ENCODE assay signal across 8 cellular contexts in genomic region chr20:63520939-63521601, GRCh38. TPM values are rescaled to one million over a fixed set of nuclear protein-coding genes. Genes with fewer than 3 reads are reported as not detected.
DNase-seq lines count a peak whose midpoint lies in the region; ATAC-seq and TF ChIP-seq lines count a peak whose summit lies in the region.

No MANE protein-coding gene starts in this region.

- H3K4me3 ChIP-seq in lower leg skin (ENCODE audit: low read depth, poor library complexity, severe bottlenecking): peak overlapping the region; percentile 78

- DNase-seq in GM13976 (ENCODE audit: low spot score) (peak; percentile 90), NCI-H128 (lab: John Stamatoyannopoulos, UW; ENCODE audit: unreplicated experiment) (peak; percentile 67), ecto neural progenitor cell (ENCODE audit: low spot score) (peak; percentile 87), lower leg skin (ENCODE audit: low spot score in 2 of 2) (peak; percentile 74 to 95), OCI-M2 (lab: John Stamatoyannopoulos, UW; ENCODE audit: unreplicated experiment) (no peak)
- DNase-seq in activated CD4-positive, alpha-beta T cell treated with anti-CD3 and anti-CD28 coated beads, Interleukin-2, amount 50 U/mL, for 1 hour: peak; percentile 62
- peak; percentile 67 to 69 for DNase-seq in stimulated activated CD4-positive, alpha-beta T cell treated with anti-CD3 and anti-CD28 coated beads, Interleukin-4, amount 100 ng/mL, for 4 hours

- intact Hi-C loops in lower leg skin (cut with DNase I; ENCODE audit: low total_unique reads): no loop called here

- TF ChIP-seq POLR2A in lower leg skin (IDR thresholded peaks at IDR 0.05): no peak

- TF ChIP-seq CTCF in GM13976 (IDR thresholded peaks at IDR 0.05; ENCODE audit: borderline replicate concordance, control extremely low read depth, extremely low read depth, insufficient read depth, missing control alignments): peak; percentile 7
- TF ChIP-seq CTCF in lower leg skin (IDR thresholded peaks at IDR 0.05): no peak

- peak; percentile 31 for ATAC-seq in HG02588 (IDR thresholded peaks at IDR 0.05; ENCODE audit: unreplicated experiment)

- 1 to 2% methylated on average over 10 to 21 of the region's 67 CpGs for WGBS in lower leg skin, 2 donors

- in situ Hi-C loops in GM13976 (cut with MboI; ENCODE audit: low sequenced_read_pairs, unreplicated experiment): no loop called here

RNA-seq across cellular contexts. Expression of gene PPDPF, which starts 0.5 kb away (rescaled TPM):
- total RNA-seq in lower leg skin: 100 to 1,000 TPM; 122 to 426 (median 348) TPM

RNA-seq across cellular contexts. Expression of gene PTK6, which starts 16.1 kb away (rescaled TPM):
- total RNA-seq in lower leg skin: 100 to 1,000 TPM in 1 of 4 donors, 10 to 100 TPM in 3; 72.4 to 101 (median 79.9) TPM

RNA-seq across cellular contexts. Expression of gene EEF1A2, which starts 22.2 kb away (rescaled TPM):
- 10 to 100 TPM; 13.3 to 26.8 (median 22.9) TPM for total RNA-seq in lower leg skin

RNA-seq across cellular contexts. Expression of gene SRMS, which starts 26.5 kb away (rescaled TPM):
- total RNA-seq in lower leg skin: under 1 TPM in 3 of 4 donors, not detected in 1; 0.16 to 0.59 (median 0.37) TPM

RNA-seq across cellular contexts. Expression of gene FNDC11, which starts 32.9 kb away (rescaled TPM):
- total RNA-seq in lower leg skin: under 1 TPM in 2 of 4 donors, not detected in 2; 0.12 to 0.39 TPM
